Comparison of ENCODE assay signal across 8 cellular contexts in genomic region chr15:99409097-99409473, GRCh38.
DNase-seq lines count a peak whose midpoint lies in the region; TF ChIP-seq lines count a peak whose summit lies in the region.

No MANE protein-coding gene starts in this region.

- H3K9ac ChIP-seq in SK-N-MC (ENCODE audit: insufficient read length), result no peak overlapping the region

- H3K4me1 Mint-ChIP-seq in HFFc6 (ENCODE audit: low read depth), result peaks cover 18% of the 10 kb centered on the region

- H3K27me3 Mint-ChIP-seq in HFFc6 (ENCODE audit: insufficient read depth), result peaks cover 5% of the 10 kb centered on the region

- H3K9me3 ChIP-seq in SK-N-MC (ENCODE audit: low read depth, low read length), result no peaks in the 10 kb centered on the region

- no peaks in the 10 kb centered on the region for H3K9me3 Mint-ChIP-seq in HFFc6

- TF ChIP-seq CTCF in HFFc6 (IDR thresholded peaks at IDR 0.05), result peak; percentile 61
- TF ChIP-seq CTCF in fibroblast of mammary gland (conservative IDR thresholded peaks at IDR 0.05; ENCODE audit: control insufficient read depth, insufficient read depth, low read depth, low read length), result peak; percentile 66

- H3K4me3 ChIP-seq in SK-N-MC (no peak overlapping the region), fibroblast of mammary gland (ENCODE audit: control insufficient read depth, low read depth, low read length) (no peak overlapping the region)

- DNase-seq in DMS53 treated with DMSO at 0.1 percent for 48 hours (lab: John Stamatoyannopoulos, UW; ENCODE audit: unreplicated experiment) (peak; percentile 40), HFFc6 (peak; percentile 21), SK-N-MC (ENCODE audit: low read depth, low spot score) (no peak), fibroblast of mammary gland (ENCODE audit: low read depth) (peak; percentile 66), non-pigmented ciliary epithelial cell (ENCODE audit: low read depth) (peak; percentile 14), epidermal melanocyte (ENCODE audit: insufficient read length, low spot score) (no peak), SKM-1 (lab: John Stamatoyannopoulos, UW; ENCODE audit: unreplicated experiment) (no peak), NOMO-1 treated with DMSO at 0.1 percent for 48 hours (lab: John Stamatoyannopoulos, UW; ENCODE audit: unreplicated experiment) (no peak)

- H3K36me3 Mint-ChIP-seq in HFFc6 (ENCODE audit: low read depth), result no peaks in the 10 kb centered on the region

- no peaks in the 10 kb centered on the region for H3K36me3 ChIP-seq in SK-N-MC (ENCODE audit: insufficient read depth, low read length)

- no peak overlapping the region for H3K27ac Mint-ChIP-seq in HFFc6

- H3K4me3 Mint-ChIP-seq in HFFc6, result peak overlapping the region; percentile 30; the same call in 1 of the 2 replicates

- H3K27ac ChIP-seq in SK-N-MC, result peak overlapping the region; percentile 58

Comparison
In these comparisons a context has a peak if more than half of its experiments do, and no peak if none do; other contexts are left out.
1. DNase-seq: peak in DMS53 treated with DMSO at 0.1 percent for 48 hours (single experiment), HFFc6 (single experiment), fibroblast of mammary gland (single experiment) and non-pigmented ciliary epithelial cell (single experiment); none in SK-N-MC (single experiment), epidermal melanocyte (single experiment), SKM-1 (single experiment) and NOMO-1 treated with DMSO at 0.1 percent for 48 hours (single experiment).